ENCODE assay signal across 13 cellular contexts in the genomic region with DNA sequence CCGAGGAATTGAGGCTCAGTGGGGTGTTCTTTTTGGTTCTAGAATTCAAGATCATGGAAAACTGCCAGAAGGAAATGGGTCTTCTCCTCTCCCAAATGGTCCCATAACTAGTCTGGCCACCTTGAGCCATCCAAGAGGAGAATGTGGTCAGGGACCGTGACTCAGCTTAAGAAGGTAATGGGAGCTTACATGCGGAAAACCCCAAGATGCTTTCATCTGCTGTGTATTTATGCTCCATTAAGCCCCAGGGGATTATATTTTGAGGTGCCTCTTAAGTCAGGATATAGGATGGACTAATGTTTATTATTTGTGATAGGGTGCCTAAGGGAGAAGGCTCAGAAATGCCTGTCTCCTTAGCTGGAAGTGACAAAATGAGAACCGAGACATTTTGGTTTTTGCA. TPM values are rescaled to one million over a fixed set of nuclear protein-coding genes. Genes with fewer than 3 reads are reported as not detected.
DNase-seq lines count a peak whose midpoint lies in the region; ATAC-seq and TF ChIP-seq lines count a peak whose summit lies in the region.
"Had no signal": no experiment of that assay in that cellular context is flagged by ENCODE, and none has a peak within 500 bp of the region (broad histone marks: within the 10 kb centered on the region; RNA-seq: fewer than 3 reads in every experiment).

No MANE protein-coding gene starts in this region.

- H2AFZ ChIP-seq in SK-N-SH (ENCODE audit: low read depth): no peak overlapping the region

- no peaks in the 10 kb centered on the region for H3K36me3 ChIP-seq in BE2C
- H3K36me3 ChIP-seq in SK-N-SH (replicated peaks in 1 of 2; ENCODE audit: control insufficient read depth in 1 of 2, insufficient read depth in 2 of 2, low read length in 1 of 2): no peaks in the 10 kb centered on the region
- H3K36me3 ChIP-seq: HAP-1 had no signal

- no peak for TF ChIP-seq EP300 in SK-N-SH (IDR thresholded peaks at IDR 0.05; ENCODE audit: borderline replicate concordance in 1 of 2, low read depth in 1 of 2, low read length in 1 of 2)

- TF ChIP-seq CTCF in epithelial cell of esophagus (IDR thresholded peaks at IDR 0.05; ENCODE audit: insufficient read depth, low read depth, low read length, missing control alignments) (no peak), nephron progenitor cell (IDR thresholded peaks at IDR 0.05) (no peak), BE2C (IDR thresholded peaks at IDR 0.05; ENCODE audit: low read depth, low read length) (no peak), SK-N-SH (IDR thresholded peaks at IDR 0.05) (no peak)

- no peak for TF ChIP-seq RAD21 in SK-N-SH (IDR thresholded peaks at IDR 0.05; ENCODE audit: low read length)

- DNase-seq in H4 (ENCODE audit: low spot score): peak; percentile 69
- peak; percentile 78 for DNase-seq in SW480 (ENCODE audit: low spot score)
- peak; percentile 78 for DNase-seq in epithelial cell of esophagus (ENCODE audit: low read depth)
- DNase-seq in nephron progenitor cell: no peak
- no peak for DNase-seq in iPS-NIHi11 (ENCODE audit: low spot score)
- DNase-seq in stimulated activated naive CD8-positive, alpha-beta T cell treated with anti-CD3 and anti-CD28 coated beads, Interleukin-15, Interleukin-2, amounts not matched to agents 100 U/mL and 50 U/mL, for 24 hours: no peak
- no peak for DNase-seq in BE2C
- DNase-seq in SK-N-SH: no peak
- DNase-seq: CD8-positive, alpha-beta memory T cell; NCI-H187 treated with DMSO at 0.1 percent for 48 hours; RPMI8226 had no signal

- WGBS in SK-N-SH (ENCODE audit: low lambda C conversion rate): 87% methylated on average over 4 of the region's 4 CpGs

- POLR2A ChIA-PET in SK-N-SH (lab: Yijun Ruan, JAX): no interaction called here

- no peak overlapping the region for H3K9ac ChIP-seq in SK-N-SH
- H3K9ac ChIP-seq: KMS-11 had no signal

- H3K4me2 ChIP-seq in SK-N-SH: no peak overlapping the region
- H3K4me2 ChIP-seq: KMS-11 had no signal

- no peak overlapping the region for H3K27ac ChIP-seq in SK-N-SH (ENCODE audit: low read depth in 2 of 2, low read length in 1 of 2)
- H3K27ac ChIP-seq: KMS-11 had no signal

- H3K4me1 Mint-ChIP-seq in nephron progenitor cell: peaks cover 71% of the 10 kb centered on the region
- H3K4me1 Mint-ChIP-seq: CD8-positive, alpha-beta memory T cell had no signal

- H3K9me3 ChIP-seq in BE2C: no peaks in the 10 kb centered on the region
- H3K9me3 ChIP-seq in SK-N-SH: no peaks in the 10 kb centered on the region
- H3K9me3 ChIP-seq: HAP-1 had no signal

- peaks cover 3% of the 10 kb centered on the region for H3K27me3 Mint-ChIP-seq in nephron progenitor cell (ENCODE audit: low read depth, poor library complexity)

- no peaks in the 10 kb centered on the region for H3K79me2 ChIP-seq in SK-N-SH (ENCODE audit: insufficient read depth)

- no peaks in the 10 kb centered on the region for H3K36me3 Mint-ChIP-seq in nephron progenitor cell (ENCODE audit: low read depth)
- H3K36me3 Mint-ChIP-seq: CD8-positive, alpha-beta memory T cell had no signal

- H3K9me3 Mint-ChIP-seq in nephron progenitor cell: no peaks in the 10 kb centered on the region
- H3K9me3 Mint-ChIP-seq: CD8-positive, alpha-beta memory T cell had no signal

- H3F3A ChIP-seq in SK-N-SH (replicated peaks; ENCODE audit: insufficient read depth): no peaks in the 10 kb centered on the region

- H4K20me1 ChIP-seq in SK-N-SH (ENCODE audit: insufficient read depth): no peaks in the 10 kb centered on the region

- no peak for ATAC-seq in stimulated activated naive CD8-positive, alpha-beta T cell treated with anti-CD3 and anti-CD28 coated beads, Interleukin-15, Interleukin-2, amounts not matched to agents 100 U/mL and 50 U/mL, for 24 hours

- H3K27ac Mint-ChIP-seq in nephron progenitor cell: peak overlapping the region; percentile 33
- H3K27ac Mint-ChIP-seq: CD8-positive, alpha-beta memory T cell had no signal

- H3K4me3 ChIP-seq in epithelial cell of esophagus (ENCODE audit: low read length) (no peak overlapping the region), BE2C (ENCODE audit: low read depth, low read length) (no peak overlapping the region), SK-N-SH (ENCODE audit: low read depth in 2 of 2, low read length in 1 of 2) (no peak overlapping the region)
- H3K4me3 ChIP-seq: HAP-1 had no signal

- no peaks in the 10 kb centered on the region for H3K9me2 ChIP-seq in SK-N-SH

- CTCF ChIA-PET in SK-N-SH (lab: Yijun Ruan, JAX): interaction anchor here (1.0 to 1.6 kb wide), 2 partner anchors 18 to 81 kb away, joined by 3 to 4 read pairs; no protein-coding TSS in a partner anchor

- H3K4me3 Mint-ChIP-seq in nephron progenitor cell: no peak overlapping the region
- H3K4me3 Mint-ChIP-seq: CD8-positive, alpha-beta memory T cell had no signal

- H3K27me3 ChIP-seq in BE2C: no peaks in the 10 kb centered on the region
- H3K27me3 ChIP-seq in SK-N-SH (ENCODE audit: insufficient read depth): no peaks in the 10 kb centered on the region

- H3K4me1 ChIP-seq in BE2C: no peaks in the 10 kb centered on the region; the same call in 1 of the 2 replicates
- H3K4me1 ChIP-seq in SK-N-SH (ENCODE audit: control insufficient read depth in 1 of 2, insufficient read depth in 2 of 2, low read depth in 1 of 2, low read length in 1 of 2): peaks cover 12 to 23% of the 10 kb centered on the region in 2 experiments; a peak in 2 of 4 replicates

TF ChIP-seq in SK-N-SH, 30 proteins besides CTCF, POLR2A, EP300 and RAD21 (continues in another document):
- TF ChIP-seq YY1 (IDR thresholded peaks at IDR 0.05; ENCODE audit: low read depth) (no peak), JUND (IDR thresholded peaks at IDR 0.05) (no peak), TCF12 (IDR thresholded peaks at IDR 0.05) (no peak), MXI1 (IDR thresholded peaks at IDR 0.05; ENCODE audit: low read depth, low read length) (no peak), EZH2phosphoT487 (IDR thresholded peaks at IDR 0.05; ENCODE audit: borderline replicate concordance, low read depth) (no peak), RXRA (IDR thresholded peaks at IDR 0.05; ENCODE audit: borderline replicate concordance, low read depth) (no peak), FOSL2 (IDR thresholded peaks at IDR 0.05; ENCODE audit: borderline replicate concordance, low read depth) (no peak), POLR2AphosphoS5 (IDR thresholded peaks at IDR 0.05; ENCODE audit: low read depth, low read length) (no peak), TAF1 (IDR thresholded peaks at IDR 0.05; ENCODE audit: borderline replicate concordance, low read depth, low read length) (no peak), TEAD4 (IDR thresholded peaks at IDR 0.05; ENCODE audit: borderline replicate concordance, insufficient read depth) (no peak)
- TF ChIP-seq, protein P1, sequence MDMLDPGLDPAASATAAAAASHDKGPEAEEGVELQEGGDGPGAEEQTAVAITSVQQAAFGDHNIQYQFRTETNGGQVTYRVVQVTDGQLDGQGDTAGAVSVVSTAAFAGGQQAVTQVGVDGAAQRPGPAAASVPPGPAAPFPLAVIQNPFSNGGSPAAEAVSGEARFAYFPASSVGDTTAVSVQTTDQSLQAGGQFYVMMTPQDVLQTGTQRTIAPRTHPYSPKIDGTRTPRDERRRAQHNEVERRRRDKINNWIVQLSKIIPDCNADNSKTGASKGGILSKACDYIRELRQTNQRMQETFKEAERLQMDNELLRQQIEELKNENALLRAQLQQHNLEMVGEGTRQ (IDR thresholded peaks at IDR 0.05; ENCODE audit: borderline replicate concordance, low read depth, low read length): no peak
- TF ChIP-seq, protein P2, sequence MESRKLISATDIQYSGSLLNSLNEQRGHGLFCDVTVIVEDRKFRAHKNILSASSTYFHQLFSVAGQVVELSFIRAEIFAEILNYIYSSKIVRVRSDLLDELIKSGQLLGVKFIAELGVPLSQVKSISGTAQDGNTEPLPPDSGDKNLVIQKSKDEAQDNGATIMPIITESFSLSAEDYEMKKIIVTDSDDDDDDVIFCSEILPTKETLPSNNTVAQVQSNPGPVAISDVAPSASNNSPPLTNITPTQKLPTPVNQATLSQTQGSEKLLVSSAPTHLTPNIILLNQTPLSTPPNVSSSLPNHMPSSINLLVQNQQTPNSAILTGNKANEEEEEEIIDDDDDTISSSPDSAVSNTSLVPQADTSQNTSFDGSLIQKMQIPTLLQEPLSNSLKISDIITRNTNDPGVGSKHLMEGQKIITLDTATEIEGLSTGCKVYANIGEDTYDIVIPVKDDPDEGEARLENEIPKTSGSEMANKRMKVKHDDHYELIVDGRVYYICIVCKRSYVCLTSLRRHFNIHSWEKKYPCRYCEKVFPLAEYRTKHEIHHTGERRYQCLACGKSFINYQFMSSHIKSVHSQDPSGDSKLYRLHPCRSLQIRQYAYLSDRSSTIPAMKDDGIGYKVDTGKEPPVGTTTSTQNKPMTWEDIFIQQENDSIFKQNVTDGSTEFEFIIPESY (IDR thresholded peaks at IDR 0.05; ENCODE audit: borderline replicate concordance, low read depth): no peak
- TF ChIP-seq, protein P3, sequence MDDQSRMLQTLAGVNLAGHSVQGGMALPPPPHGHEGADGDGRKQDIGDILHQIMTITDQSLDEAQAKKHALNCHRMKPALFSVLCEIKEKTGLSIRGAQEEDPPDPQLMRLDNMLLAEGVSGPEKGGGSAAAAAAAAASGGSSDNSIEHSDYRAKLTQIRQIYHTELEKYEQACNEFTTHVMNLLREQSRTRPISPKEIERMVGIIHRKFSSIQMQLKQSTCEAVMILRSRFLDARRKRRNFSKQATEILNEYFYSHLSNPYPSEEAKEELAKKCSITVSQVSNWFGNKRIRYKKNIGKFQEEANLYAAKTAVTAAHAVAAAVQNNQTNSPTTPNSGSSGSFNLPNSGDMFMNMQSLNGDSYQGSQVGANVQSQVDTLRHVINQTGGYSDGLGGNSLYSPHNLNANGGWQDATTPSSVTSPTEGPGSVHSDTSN (IDR thresholded peaks at IDR 0.05): no peak

RNA-seq across cellular contexts. Expression of a gene that starts 39.2 kb away (rescaled TPM):
- total RNA-seq in H4 (2014; rRNA removed; shearing (Covaris generic)): 46.6 and 64.5 TPM in 2 replicates
- 24.6 TPM for polyA plus RNA-seq in BE2C (2012; ENCODE audit: insufficient read depth, insufficient read length, low read depth)
- 16.5 and 21.0 TPM in 2 replicates for polyA plus RNA-seq in SK-N-SH (2012; rRNA removed)
- 24.3 and 26.7 TPM in 2 replicates for polyA plus RNA-seq in SK-N-SH (2012; cell fraction: cytosol; rRNA removed)
- polyA plus RNA-seq in SK-N-SH (2012; cell fraction: nucleus; rRNA removed): 16.9 and 38.8 TPM in 2 replicates

Comparison
In these comparisons a context has a peak if more than half of its experiments do, and no peak if none do; other contexts are left out.
1. DNase-seq: peak in H4 (single experiment), SW480 (single experiment) and epithelial cell of esophagus (single experiment); none in nephron progenitor cell (single experiment), iPS-NIHi11 (single experiment), stimulated activated naive CD8-positive, alpha-beta T cell treated with anti-CD3 and anti-CD28 coated beads, Interleukin-15, Interleukin-2, amounts not matched to agents 100 U/mL and 50 U/mL, for 24 hours (single experiment), BE2C (single experiment) and SK-N-SH (single experiment).